ENCODE assay signal across 9 cellular contexts in the genomic region with DNA sequence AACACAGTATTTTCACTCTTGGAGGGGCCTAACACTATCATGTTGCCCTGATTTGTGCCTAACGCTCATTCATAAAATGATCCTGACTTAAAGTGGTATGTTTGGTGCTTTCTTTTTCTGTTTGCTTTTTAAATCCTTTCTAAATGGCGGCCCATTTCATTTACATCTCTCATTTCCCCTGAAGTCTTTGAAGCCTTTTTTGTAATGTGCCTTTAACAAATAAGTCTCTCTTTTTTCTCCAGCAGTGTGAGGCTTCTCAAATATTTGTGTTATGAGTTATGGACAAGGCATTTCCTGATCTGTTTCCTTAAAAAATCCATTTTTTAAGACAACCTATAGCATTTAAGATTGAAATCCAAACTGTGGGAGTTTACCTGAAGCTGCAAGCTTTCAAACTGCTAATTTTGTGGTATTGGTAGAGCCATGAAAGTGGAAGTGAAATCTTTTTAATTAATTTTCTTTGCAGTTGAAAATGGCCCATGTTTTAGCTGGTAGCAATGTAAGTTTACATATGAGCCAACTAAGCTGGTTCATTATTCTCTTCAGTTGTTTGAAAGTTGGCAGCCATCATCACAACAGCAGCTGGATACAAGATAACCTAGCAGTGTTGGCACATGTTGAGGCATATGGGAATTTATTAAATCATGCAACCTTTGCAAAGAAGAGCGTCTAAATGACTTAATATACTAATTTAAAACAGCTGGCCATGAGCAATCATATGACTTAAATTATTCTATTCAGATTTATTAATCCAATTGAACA.
DNase-seq lines count a peak whose midpoint lies in the region; ATAC-seq, FAIRE-seq and TF ChIP-seq lines count a peak whose summit lies in the region.
"Had no signal": no experiment of that assay in that cellular context is flagged by ENCODE, and none has a peak within 500 bp of the region (broad histone marks: within the 10 kb centered on the region; RNA-seq: fewer than 3 reads in every experiment).

No MANE protein-coding gene starts in this region.

- no peak overlapping the region for H3K9ac ChIP-seq in H9 (ENCODE audit: extremely low read depth, insufficient read length, low read length)

- H3K4me2 ChIP-seq in H9 (ENCODE audit: insufficient read depth, insufficient read length, low read length), result no peak overlapping the region

- peaks cover 2% of the 10 kb centered on the region; the same call in 1 of the 2 replicates for H3K4me1 ChIP-seq in H9 (ENCODE audit: insufficient read depth, low read length)

- no peak overlapping the region for H3K4ac ChIP-seq in H9 (ENCODE audit: low read depth, low read length)

- no peak overlapping the region for H4K91ac ChIP-seq in H9 (ENCODE audit: insufficient read length, low read depth, low read length)

- no peak overlapping the region for H3K14ac ChIP-seq in H9 (ENCODE audit: insufficient read depth, low read length)

- no peaks in the 10 kb centered on the region for H3K79me1 ChIP-seq in H9 (ENCODE audit: insufficient read depth, low read depth, low read length, poor library complexity, severe bottlenecking)

- no peak overlapping the region for H3K23ac ChIP-seq in H9 (ENCODE audit: insufficient read length, low read depth, low read length)

- no peaks in the 10 kb centered on the region for H4K20me1 ChIP-seq in H9 (ENCODE audit: control insufficient read depth, insufficient read depth, insufficient read length)

- no peak overlapping the region for H4K5ac ChIP-seq in H9 (ENCODE audit: insufficient read length, low read depth, low read length)

- no peaks in the 10 kb centered on the region for H3K23me2 ChIP-seq in H9 (ENCODE audit: insufficient read length, low read depth, low read length, poor library complexity, severe bottlenecking)

- no peak overlapping the region for H2AK5ac ChIP-seq in H9 (ENCODE audit: insufficient read length, low read length)

- no peaks in the 10 kb centered on the region for H3K27me3 Mint-ChIP-seq in H9 (ENCODE audit: low read depth)

- peak; percentile 82 for ATAC-seq in GM18502 (IDR thresholded peaks at IDR 0.05; ENCODE audit: poor library complexity, unreplicated experiment)
- ATAC-seq in HG02571 (IDR thresholded peaks at IDR 0.05; ENCODE audit: unreplicated experiment), result peak; percentile 81
- ATAC-seq in esophagus mucosa, result no peak

- no peak overlapping the region for H2BK12ac ChIP-seq in H9 (ENCODE audit: insufficient read length, low read depth, low read length)

- no peak overlapping the region for H2BK15ac ChIP-seq in H9 (ENCODE audit: low read depth, low read length)

- no peak overlapping the region for H2BK20ac ChIP-seq in H9 (ENCODE audit: low read depth, low read length, poor library complexity, severe bottlenecking)

- no peak overlapping the region for H3K18ac ChIP-seq in H9 (ENCODE audit: insufficient read length, low read depth, low read length)

- no peaks in the 10 kb centered on the region; a peak in 1 of 5 replicates for H3K9me3 Mint-ChIP-seq in H9

- H3K27ac Mint-ChIP-seq in H9, result peak overlapping the region in 1 of 3 experiments; percentile 6; a peak in 1 of 7 replicates

- H3K4me1 Mint-ChIP-seq in H9, result peaks cover 5 to 8% of the 10 kb centered on the region in 2 experiments

- no peak overlapping the region for H3K27ac ChIP-seq in H9 (ENCODE audit: insufficient read length, low read depth, low read length)

- no peak overlapping the region for H2AFZ ChIP-seq in H9 (ENCODE audit: low read length)

- H3T11ph ChIP-seq in H9 (ENCODE audit: low read length), result no peak overlapping the region

- no peaks in the 10 kb centered on the region for H3K27me3 ChIP-seq in H9 (ENCODE audit: insufficient read depth, low read length)
- H3K27me3 ChIP-seq: heart left ventricle had no signal

- no peak overlapping the region for H3K56ac ChIP-seq in H9 (ENCODE audit: insufficient read length, low read depth, low read length)

- H3K4me3 ChIP-seq in fibroblast of the aortic adventitia (ENCODE audit: low read depth, low read length), result no peak overlapping the region
- H3K4me3 ChIP-seq: heart left ventricle had no signal

- H3K79me2 ChIP-seq in H9 (ENCODE audit: insufficient read depth, low read length), result no peaks in the 10 kb centered on the region

- H2BK5ac ChIP-seq in H9 (ENCODE audit: insufficient read length, low read length), result no peak overlapping the region

- no CpG with 5 or more reads among the region's 3 CpGs for WGBS in H9 (ENCODE audit: extremely low coverage, insufficient read length, low lambda C conversion rate)

- TF ChIP-seq CTCF in fibroblast of the aortic adventitia (IDR thresholded peaks at IDR 0.05; ENCODE audit: insufficient read depth, low read length), result no peak
- TF ChIP-seq CTCF in H9 (conservative IDR thresholded peaks at IDR 0.05), result no peak

- no peak overlapping the region for H3K4me3 Mint-ChIP-seq in H9

- no peak overlapping the region for H2BK120ac ChIP-seq in H9 (ENCODE audit: low read depth, low read length, poor library complexity, severe bottlenecking)

- 0 out of 7 replicates have a peak, but pooled peaks cover 0 to 5% (median 0%) of the 10 kb centered on the region in 3 experiments for H3K36me3 Mint-ChIP-seq in H9 (ENCODE audit: insufficient read depth in 1 of 3, low read depth in 3 of 3)

- FAIRE-seq in frontal cortex (lab: Jason Lieb, UNC), result no peak

- no peaks in the 10 kb centered on the region for H3K9me3 ChIP-seq in H9 (ENCODE audit: control insufficient read depth, low read depth, low read length)
- H3K9me3 ChIP-seq: heart left ventricle had no signal

- no peak overlapping the region for H4K8ac ChIP-seq in H9 (replicated peaks; ENCODE audit: insufficient read length, low read depth, low read length)

- DNase-seq in NCI-H1105 treated with DMSO at 0.1 percent for 48 hours (lab: John Stamatoyannopoulos, UW) (peak; percentile 64), fibroblast of the aortic adventitia (ENCODE audit: low read depth) (peak; percentile 96), H9 (no peak), frontal cortex (ENCODE audit: low spot score in 2 of 2) (no peak)
- no peak for DNase-seq in stimulated activated CD4-positive, alpha-beta T cell treated with anti-CD3 and anti-CD28 coated beads, Interleukin-1b, Interleukin-23, amount 100 ng/mL, for 48 hours
- DNase-seq: heart left ventricle had no signal

Comparison
In these comparisons a context has a peak if more than half of its experiments do, and no peak if none do; other contexts are left out.
1. DNase-seq: peak in NCI-H1105 treated with DMSO at 0.1 percent for 48 hours (single experiment) and fibroblast of the aortic adventitia (single experiment); none in stimulated activated CD4-positive, alpha-beta T cell treated with anti-CD3 and anti-CD28 coated beads, Interleukin-1b, Interleukin-23, amount 100 ng/mL, for 48 hours (single experiment), H9 (single experiment) and frontal cortex (0 of 2).